Comparison of ENCODE assay signal across 8 cellular contexts in genomic region chr12:51048601-51049369, GRCh38. TPM values are rescaled to one million over a fixed set of nuclear protein-coding genes. Genes with fewer than 3 reads are reported as not detected.
DNase-seq lines count a peak whose midpoint lies in the region; ATAC-seq, FAIRE-seq and TF ChIP-seq lines count a peak whose summit lies in the region.

No MANE protein-coding gene starts in this region.

- H3K18ac ChIP-seq in neuronal stem cell (ENCODE audit: low read length), result no peak overlapping the region

- H4K8ac ChIP-seq in neuronal stem cell (ENCODE audit: low read depth, low read length), result no peak overlapping the region

- H2AFZ ChIP-seq in neuronal stem cell (ENCODE audit: low read length), result peak overlapping the region; percentile 85

- H3K27ac ChIP-seq in SJSA1, result peak overlapping the region; percentile 63
- H3K27ac ChIP-seq in neuronal stem cell (replicated peaks; ENCODE audit: low read length), result no peak overlapping the region

- FAIRE-seq in GM12892 (lab: Jason Lieb, UNC), result no peak

- H3K9me3 ChIP-seq in SJSA1 (replicated peaks) (no peaks in the 10 kb centered on the region), neuronal stem cell (replicated peaks in 1 of 2; ENCODE audit: control insufficient read depth in 2 of 2, insufficient read depth in 1 of 2, low read depth in 1 of 2, low read length in 2 of 2) (no peaks in the 10 kb centered on the region)

- no peak overlapping the region for H3K23ac ChIP-seq in neuronal stem cell (ENCODE audit: low read depth, low read length, poor library complexity)

- TF ChIP-seq CTCF in epithelial cell of esophagus (IDR thresholded peaks at IDR 0.05; ENCODE audit: insufficient read depth, low read depth, low read length, missing control alignments), result no peak

- intact Hi-C loops in sciatic nerve (cut with DNase I), result no loop called here

- H3K4ac ChIP-seq in neuronal stem cell (ENCODE audit: low read length), result no peak overlapping the region

- no peak overlapping the region for H2BK120ac ChIP-seq in neuronal stem cell (ENCODE audit: low read depth, low read length)

- H3K4me1 ChIP-seq in SJSA1 (replicated peaks) (peaks cover 12% of the 10 kb centered on the region), neuronal stem cell (ENCODE audit: control insufficient read depth in 2 of 2, insufficient read depth in 1 of 2, low read depth in 1 of 2, low read length in 2 of 2) (peaks cover 3% of the 10 kb centered on the region in 2 donors)

- H3K27me3 ChIP-seq in H7 (ENCODE audit: control insufficient read depth, insufficient read depth, low read length), result no peaks in the 10 kb centered on the region
- no peaks in the 10 kb centered on the region for H3K27me3 ChIP-seq in SJSA1 (replicated peaks)
- H3K27me3 ChIP-seq in neuronal stem cell (ENCODE audit: control insufficient read depth in 3 of 3, insufficient read depth in 3 of 3, low read depth in 1 of 3, low read length in 3 of 3), result no peaks in the 10 kb centered on the region

- no peak overlapping the region for H2BK5ac ChIP-seq in neuronal stem cell (ENCODE audit: low read length)

- H3K4me3 ChIP-seq in H7 (ENCODE audit: insufficient read depth, low read depth, low read length) (peak overlapping the region; percentile 86), SJSA1 (peak overlapping the region; percentile 53), epithelial cell of esophagus (ENCODE audit: low read length) (peak overlapping the region; percentile 91), neuronal stem cell (ENCODE audit: low read length in 2 of 2) (peak overlapping the region; percentile 51 to 87)

- no peak overlapping the region for H3K14ac ChIP-seq in neuronal stem cell (ENCODE audit: low read length)

- peak overlapping the region; percentile 63 for H3K4me2 ChIP-seq in neuronal stem cell (ENCODE audit: insufficient read depth, low read length, poor library complexity, severe bottlenecking)

- H2BK15ac ChIP-seq in neuronal stem cell (ENCODE audit: low read length), result no peak overlapping the region

- H3K79me1 ChIP-seq in neuronal stem cell (ENCODE audit: low read depth, low read length), result no peaks in the 10 kb centered on the region

- H2BK12ac ChIP-seq in neuronal stem cell (ENCODE audit: low read length), result no peak overlapping the region

- WGBS in neuronal stem cell (ENCODE audit: extremely low coverage in 2 of 2, insufficient read length in 2 of 2, insufficient replicate concordance in 1 of 2), 2 donors, result no CpG with 5 or more reads among the region's 18 CpGs

- DNase-seq in H7 (no peak), SJSA1 (ENCODE audit: low read depth in 1 of 2, low spot score in 2 of 2) (peak in 1 of 2 experiments; percentile 11), epithelial cell of esophagus (ENCODE audit: low read depth) (no peak), neuronal stem cell (ENCODE audit: low spot score) (no peak), GM12892 (ENCODE audit: insufficient read length) (no peak), NCI-H1092 (lab: John Stamatoyannopoulos, UW) (no peak), sciatic nerve (ENCODE audit: low spot score) (no peak)

- no peak overlapping the region for H2AK5ac ChIP-seq in neuronal stem cell (ENCODE audit: low read depth, low read length)

- ATAC-seq in GM18858 (IDR thresholded peaks at IDR 0.05; ENCODE audit: unreplicated experiment) (no peak), sciatic nerve (no peak)

- H4K91ac ChIP-seq in neuronal stem cell (ENCODE audit: low read depth, low read length, poor library complexity), result no peak overlapping the region

- no peak for TF ChIP-seq POLR2A in GM12892 (IDR thresholded peaks at IDR 0.05; ENCODE audit: low read depth, low read length)

- peak overlapping the region; percentile 61 for H3K9ac ChIP-seq in neuronal stem cell (ENCODE audit: low read depth, low read length, poor library complexity)

- H3K36me3 ChIP-seq in H7 (replicated peaks; ENCODE audit: control insufficient read depth, insufficient read depth, low read length) (peaks cover 2% of the 10 kb centered on the region), SJSA1 (peaks cover 21% of the 10 kb centered on the region), neuronal stem cell (replicated peaks in 1 of 2; ENCODE audit: control insufficient read depth in 2 of 2, insufficient read depth in 2 of 2, low read length in 2 of 2) (peaks cover 3 to 4% of the 10 kb centered on the region in 2 donors)

RNA-seq across cellular contexts. Expression of gene LETMD1, which starts 0.7 kb away (rescaled TPM):
- 39.9 and 45.5 TPM in 2 replicates for total RNA-seq in H7 (2014; rRNA removed; shearing (Covaris generic))
- total RNA-seq in SJSA1 (2014; rRNA removed; shearing (Covaris generic)), result 28.5 and 43.0 TPM in 2 replicates
- polyA plus RNA-seq in neuronal stem cell (2013, experiment 1 of 2), result 35.3 TPM
- polyA plus RNA-seq in neuronal stem cell (2013, experiment 2 of 2), result 35.6 TPM
- 76.5 TPM for polyA plus RNA-seq in GM12892 (2012; ENCODE audit: missing spikeins)
- total RNA-seq in sciatic nerve, result 58.5 TPM

RNA-seq across cellular contexts. Expression of gene SLC11A2, which starts 22.6 kb away (rescaled TPM):
- total RNA-seq in H7 (2014; rRNA removed; shearing (Covaris generic)), result 44.9 and 53.0 TPM in 2 replicates
- 19.6 and 40.0 TPM in 2 replicates for total RNA-seq in SJSA1 (2014; rRNA removed; shearing (Covaris generic))
- 26.1 TPM for polyA plus RNA-seq in neuronal stem cell (2013, experiment 1 of 2)
- 27.3 TPM for polyA plus RNA-seq in neuronal stem cell (2013, experiment 2 of 2)
- polyA plus RNA-seq in GM12892 (2012; ENCODE audit: missing spikeins), result 13.7 TPM
- total RNA-seq in sciatic nerve, result 82.5 TPM

RNA-seq across cellular contexts. Expression of gene CSRNP2, which starts 34.6 kb away (rescaled TPM):
- 22.2 and 24.7 TPM in 2 replicates for total RNA-seq in H7 (2014; rRNA removed; shearing (Covaris generic))
- 18.4 and 29.0 TPM in 2 replicates for total RNA-seq in SJSA1 (2014; rRNA removed; shearing (Covaris generic))
- polyA plus RNA-seq in neuronal stem cell (2013, experiment 1 of 2), result 16.9 TPM
- 17.6 TPM for polyA plus RNA-seq in neuronal stem cell (2013, experiment 2 of 2)
- 8.4 TPM for polyA plus RNA-seq in GM12892 (2012; ENCODE audit: missing spikeins)
- 38.4 TPM for total RNA-seq in sciatic nerve
